Comparison of ENCODE assay signal across 16 cellular contexts in genomic region chr18:79486356-79487197, GRCh38.
DNase-seq lines count a peak whose midpoint lies in the region; ATAC-seq and TF ChIP-seq lines count a peak whose summit lies in the region.
"Had no signal": no experiment of that assay in that cellular context is flagged by ENCODE, and none has a peak within 500 bp of the region (broad histone marks: within the 10 kb centered on the region; RNA-seq: fewer than 3 reads in every experiment).

No MANE protein-coding gene starts in this region.

- peaks cover 5% of the 10 kb centered on the region for H3K36me3 Mint-ChIP-seq in T-helper 2 cell treated with Interferon-gamma antibody and Interleukin-4, amounts not matched to agents 5 μg/mL and 100 μg/mL, for 36 hours (ENCODE audit: low read depth)

- no peaks in the 10 kb centered on the region for H3K27me3 ChIP-seq in BLaER1
- H3K27me3 ChIP-seq in RWPE2 (ENCODE audit: insufficient read depth, poor library complexity, severe bottlenecking) = no peaks in the 10 kb centered on the region
- no peaks in the 10 kb centered on the region for H3K27me3 ChIP-seq in right cardiac atrium (ENCODE audit: control insufficient read depth, insufficient read depth)
- H3K27me3 ChIP-seq in gastrocnemius medialis = no peaks in the 10 kb centered on the region
- H3K27me3 ChIP-seq: foreskin keratinocyte, stomach had no signal

- peaks cover 5% of the 10 kb centered on the region for H3K4me1 Mint-ChIP-seq in T-helper 2 cell treated with Interferon-gamma antibody and Interleukin-4, amounts not matched to agents 5 μg/mL and 100 μg/mL, for 36 hours (ENCODE audit: low read depth)

- TF ChIP-seq CTCF in RWPE2 (IDR thresholded peaks at IDR 0.05; ENCODE audit: poor library complexity, severe bottlenecking) (no peak), gastrocnemius medialis (IDR thresholded peaks at IDR 0.05 in 4 of 5, conservative IDR thresholded peaks at IDR 0.05 in 1 of 5) (no peak)

- H3K9ac ChIP-seq in BLaER1 = peak overlapping the region; percentile 81; the same call in 1 of the 2 replicates

- no peak overlapping the region for H3K27ac Mint-ChIP-seq in T-helper 2 cell treated with Interferon-gamma antibody and Interleukin-4, amounts not matched to agents 5 μg/mL and 100 μg/mL, for 36 hours
- H3K27ac Mint-ChIP-seq: effector memory CD8-positive, alpha-beta T cell had no signal

- H3K4me3 ChIP-seq in BLaER1 = 0 out of 2 replicates have a peak overlapping the region, but pooled peaks have one; percentile 52
- H3K4me3 ChIP-seq in RWPE2 (ENCODE audit: severe bottlenecking) = no peak overlapping the region
- no peak overlapping the region for H3K4me3 ChIP-seq in right cardiac atrium (ENCODE audit: low read length)
- no peak overlapping the region for H3K4me3 ChIP-seq in gastrocnemius medialis
- H3K4me3 ChIP-seq: stomach had no signal

- H3K4me2 ChIP-seq in BLaER1 = peak overlapping the region; percentile 97

- ATAC-seq in RWPE2 (ENCODE audit: low read depth) (no peak), right cardiac atrium (peak in 1 of 2 donors; percentile 3), gastrocnemius medialis (peak; percentile 21 to 71)
- ATAC-seq: effector memory CD8-positive, alpha-beta T cell; foreskin keratinocyte had no signal

- H3K4me1 ChIP-seq in BLaER1 (peaks cover 91% of the 10 kb centered on the region), RWPE2 (ENCODE audit: insufficient read depth, poor library complexity, severe bottlenecking) (no peaks in the 10 kb centered on the region), right cardiac atrium (ENCODE audit: control insufficient read depth, insufficient read depth, low read length) (no peaks in the 10 kb centered on the region), gastrocnemius medialis (peaks cover 15 to 21% of the 10 kb centered on the region in 2 donors)
- H3K4me1 ChIP-seq: foreskin keratinocyte had no signal

- H3K36me3 ChIP-seq in BLaER1 (peaks cover 35% of the 10 kb centered on the region), RWPE2 (ENCODE audit: low read depth) (no peaks in the 10 kb centered on the region), gastrocnemius medialis (peaks cover 0 to 10% of the 10 kb centered on the region in 2 donors)

- H3K9me3 Mint-ChIP-seq in T-helper 2 cell treated with Interferon-gamma antibody and Interleukin-4, amounts not matched to agents 5 μg/mL and 100 μg/mL, for 36 hours = no peaks in the 10 kb centered on the region
- H3K9me3 Mint-ChIP-seq: effector memory CD8-positive, alpha-beta T cell; IgD-negative memory B cell had no signal

- H3K4me3 Mint-ChIP-seq in T-helper 2 cell treated with Interferon-gamma antibody and Interleukin-4, amounts not matched to agents 5 μg/mL and 100 μg/mL, for 36 hours = no peak overlapping the region
- H3K4me3 Mint-ChIP-seq: effector memory CD8-positive, alpha-beta T cell; IgD-negative memory B cell had no signal

- DNase-seq in RWPE2 (ENCODE audit: low spot score) (peak; percentile 47), right cardiac atrium (peak; percentile 20 to 64 (median 63)), gastrocnemius medialis (peak in 1 of 2 donors; percentile 78), superior temporal gyrus (ENCODE audit: extremely low spot score) (no peak), Ammon's horn (ENCODE audit: low spot score) (no peak)
- DNase-seq in stimulated activated naive CD4-positive, alpha-beta T cell treated with Interleukin-2 at 50 U/mL for 16 hours (lab: John Stamatoyannopoulos, UW) = no peak
- DNase-seq in T-helper 2 cell treated with Interferon-gamma antibody and Interleukin-4, amounts not matched to agents 5 μg/mL and 100 μg/mL, for 36 hours (ENCODE audit: low spot score) = no peak
- DNase-seq: activated naive CD4-positive, alpha-beta T cell treated with anti-CD3 and anti-CD28 coated beads, Interleukin-2, amount 50 U/mL, for 16 hours; DMS79; effector memory CD8-positive, alpha-beta T cell; foreskin keratinocyte; NK-92 treated with Interleukin-12 subunit alpha and Interleukin-12 subunit beta, amount 100 ng/mL, for 24 hours; stomach had no signal

- H4K20me1 ChIP-seq in BLaER1 = peaks cover 5% of the 10 kb centered on the region; the same call in 1 of the 2 replicates

- TF ChIP-seq POLR2A in gastrocnemius medialis (IDR thresholded peaks at IDR 0.05) = no peak

- in situ Hi-C loops in gastrocnemius medialis (cut with MboI; ENCODE audit: low sequenced_read_pairs in 4 of 4) = no loop called here

- WGBS in right cardiac atrium = 92% methylated on average over 69 of the region's 69 CpGs

- H3K9me3 ChIP-seq in BLaER1 (no peaks in the 10 kb centered on the region), RWPE2 (ENCODE audit: severe bottlenecking) (no peaks in the 10 kb centered on the region), right cardiac atrium (ENCODE audit: control insufficient read depth, low read length) (no peaks in the 10 kb centered on the region), gastrocnemius medialis (no peaks in the 10 kb centered on the region)
- H3K9me3 ChIP-seq: stomach had no signal

- H3K27ac ChIP-seq in BLaER1 = peak overlapping the region; percentile 95
- H3K27ac ChIP-seq in RWPE2 (ENCODE audit: poor library complexity, severe bottlenecking) = no peak overlapping the region
- no peak overlapping the region for H3K27ac ChIP-seq in right cardiac atrium (ENCODE audit: low read length)
- H3K27ac ChIP-seq in gastrocnemius medialis = peak overlapping the region; percentile 47 to 74 (median 65)
- H3K27ac ChIP-seq: C4-2B, foreskin keratinocyte, stomach had no signal

- intact Hi-C loops in right cardiac atrium (cut with DNase I) = no loop called here
- intact Hi-C loops in gastrocnemius medialis (cut with DNase I; ENCODE audit: low total_unique reads) = no loop called here

- H3K27me3 Mint-ChIP-seq in T-helper 2 cell treated with Interferon-gamma antibody and Interleukin-4, amounts not matched to agents 5 μg/mL and 100 μg/mL, for 36 hours (ENCODE audit: low read depth) = no peaks in the 10 kb centered on the region
- H3K27me3 Mint-ChIP-seq: effector memory CD8-positive, alpha-beta T cell; IgD-negative memory B cell had no signal

Comparison
In these comparisons a context has a peak if more than half of its experiments do, and no peak if none do; other contexts are left out.
1. H3K27ac ChIP-seq: peak in BLaER1 (single experiment) and gastrocnemius medialis (4 of 4); none in RWPE2 (single experiment) and right cardiac atrium (single experiment).
2. DNase-seq: peak in RWPE2 (single experiment) and right cardiac atrium (3 of 3); none in superior temporal gyrus (single experiment), Ammon's horn (single experiment), stimulated activated naive CD4-positive, alpha-beta T cell treated with Interleukin-2 at 50 U/mL for 16 hours (single experiment) and T-helper 2 cell treated with Interferon-gamma antibody and Interleukin-4, amounts not matched to agents 5 μg/mL and 100 μg/mL, for 36 hours (single experiment).